ENCODE assay signal across 8 cellular contexts in the genomic region with DNA sequence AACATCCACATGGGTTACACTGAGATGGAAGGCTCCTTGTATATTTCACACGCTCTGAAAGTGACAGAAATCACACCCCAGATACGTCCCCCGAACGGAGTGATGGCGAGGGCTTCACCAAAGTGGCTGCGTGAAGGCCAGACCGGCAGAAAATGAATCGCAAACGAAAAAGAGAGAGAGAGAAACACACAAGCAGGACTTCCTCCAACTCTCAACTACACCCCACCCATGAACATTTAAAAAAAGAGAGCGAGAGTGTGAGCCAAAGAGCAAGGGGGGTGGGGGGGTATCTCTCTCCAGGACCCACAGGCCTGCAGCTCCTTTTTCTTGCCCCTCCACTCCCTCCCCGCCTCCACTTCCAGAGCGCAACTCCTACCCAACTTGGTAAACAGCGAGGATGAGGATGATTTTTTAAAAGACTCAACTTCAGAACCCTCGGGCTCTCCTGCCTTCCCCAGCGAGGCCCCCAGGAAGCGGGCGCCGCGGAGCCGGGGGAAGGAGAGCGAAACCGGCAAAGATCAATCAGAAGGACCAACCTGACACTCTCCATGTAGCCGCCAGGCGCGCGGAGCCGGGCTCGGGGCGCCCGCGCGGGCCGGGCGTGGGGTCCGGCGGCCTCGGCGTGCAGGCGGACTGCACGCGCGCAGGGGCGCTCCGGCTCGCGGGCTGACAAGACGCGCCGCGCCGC.
DNase-seq lines count a peak whose midpoint lies in the region; ATAC-seq, FAIRE-seq and TF ChIP-seq lines count a peak whose summit lies in the region.

No MANE protein-coding gene starts in this region.

- no peak overlapping the region for H2BK120ac ChIP-seq in H9 (ENCODE audit: low read depth, low read length, poor library complexity, severe bottlenecking)

- peaks cover 13% of the 10 kb centered on the region for H3K27me3 Mint-ChIP-seq in H9 (ENCODE audit: low read depth)
- no peaks in the 10 kb centered on the region for H3K27me3 Mint-ChIP-seq in naive thymus-derived CD8-positive, alpha-beta T cell

- H3K4me1 ChIP-seq in H9 (ENCODE audit: insufficient read depth, low read length), result peaks cover 6% of the 10 kb centered on the region; the same call in 1 of the 2 replicates
- H3K4me1 ChIP-seq in fibroblast of lung (ENCODE audit: control insufficient read depth, extremely low read depth, insufficient read depth, low read length), result peaks cover 12% of the 10 kb centered on the region
- H3K4me1 ChIP-seq in thymus (ENCODE audit: control insufficient read depth, insufficient read depth, low read length), result peaks cover 27% of the 10 kb centered on the region

- peaks cover 60 to 62% of the 10 kb centered on the region in 2 experiments for H3K4me1 Mint-ChIP-seq in H9
- peaks cover 33 to 71% (median 50%) of the 10 kb centered on the region in 4 donors for H3K4me1 Mint-ChIP-seq in naive thymus-derived CD8-positive, alpha-beta T cell

- H3K27ac ChIP-seq in H9 (ENCODE audit: insufficient read length, low read depth, low read length) (no peak overlapping the region), fibroblast of lung (ENCODE audit: insufficient read depth, low read length) (peak overlapping the region; percentile 99), thymus (ENCODE audit: low read depth) (peak overlapping the region; percentile 92)

- FAIRE-seq in urothelium cell line (lab: Jason Lieb, UNC), result no peak

- no peaks in the 10 kb centered on the region for H3K36me3 Mint-ChIP-seq in H9 (ENCODE audit: insufficient read depth in 1 of 3, low read depth in 3 of 3)
- H3K36me3 Mint-ChIP-seq in naive thymus-derived CD8-positive, alpha-beta T cell, result peaks cover 0 to 2% (median 0%) of the 10 kb centered on the region in 3 donors

- H3K4me3 ChIP-seq in fibroblast of lung (replicated peaks in 1 of 4; ENCODE audit: control extremely low read depth in 1 of 4, insufficient read depth in 1 of 4, low read depth in 3 of 4, low read length in 4 of 4) (peak overlapping the region; percentile 72 to 93 (median 82)), thymus (ENCODE audit: low read length) (peak overlapping the region; percentile 61)

- H3K14ac ChIP-seq in H9 (ENCODE audit: insufficient read depth, low read length), result peak overlapping the region; percentile 57; the same call in 1 of the 2 replicates

- H3K23ac ChIP-seq in H9 (ENCODE audit: insufficient read length, low read depth, low read length), result no peak overlapping the region

- no peaks in the 10 kb centered on the region for H3K79me1 ChIP-seq in H9 (ENCODE audit: insufficient read depth, low read depth, low read length, poor library complexity, severe bottlenecking)

- no peak overlapping the region for H3K27ac Mint-ChIP-seq in H9
- H3K27ac Mint-ChIP-seq in naive thymus-derived CD8-positive, alpha-beta T cell, result no peak overlapping the region

- H3K4me3 Mint-ChIP-seq in H9, result no peak overlapping the region
- H3K4me3 Mint-ChIP-seq in naive thymus-derived CD8-positive, alpha-beta T cell, result no peak overlapping the region

- no peak overlapping the region for H2AFZ ChIP-seq in H9 (ENCODE audit: low read length)
- H2AFZ ChIP-seq in fibroblast of lung (ENCODE audit: low read length), result no peak overlapping the region

- no peak overlapping the region for H3K56ac ChIP-seq in H9 (ENCODE audit: insufficient read length, low read depth, low read length)

- H4K20me1 ChIP-seq in H9 (ENCODE audit: control insufficient read depth, insufficient read depth, insufficient read length) (no peaks in the 10 kb centered on the region), fibroblast of lung (ENCODE audit: control insufficient read depth, extremely low read depth, insufficient read depth, low read length) (no peaks in the 10 kb centered on the region)

- H3K9me3 Mint-ChIP-seq in H9, result no peaks in the 10 kb centered on the region
- H3K9me3 Mint-ChIP-seq in naive thymus-derived CD8-positive, alpha-beta T cell, result no peaks in the 10 kb centered on the region

- TF ChIP-seq CTCF in H9 (conservative IDR thresholded peaks at IDR 0.05) (no peak), fibroblast of lung (conservative IDR thresholded peaks at IDR 0.05 in 1 of 2, IDR thresholded peaks at IDR 0.05 in 1 of 2; ENCODE audit: low read depth in 1 of 2, low read length in 2 of 2) (no peak)

- no peak overlapping the region for H4K5ac ChIP-seq in H9 (ENCODE audit: insufficient read length, low read depth, low read length)

- H3K9me3 ChIP-seq in H9 (ENCODE audit: control insufficient read depth, low read depth, low read length) (no peaks in the 10 kb centered on the region), fibroblast of lung (ENCODE audit: control insufficient read depth, insufficient read depth, low read depth, low read length) (no peaks in the 10 kb centered on the region), thymus (ENCODE audit: control insufficient read depth) (no peaks in the 10 kb centered on the region)

- no peak overlapping the region for H4K8ac ChIP-seq in H9 (replicated peaks; ENCODE audit: insufficient read length, low read depth, low read length)

- no peak overlapping the region for H2BK15ac ChIP-seq in H9 (ENCODE audit: low read depth, low read length)

- H3K4me2 ChIP-seq in H9 (ENCODE audit: insufficient read depth, insufficient read length, low read length), result peak overlapping the region; percentile 78
- H3K4me2 ChIP-seq in fibroblast of lung (ENCODE audit: extremely low read depth, insufficient read depth, low read length), result peak overlapping the region; percentile 89

- DNase-seq in EH (ENCODE audit: low read depth), result peak; percentile 74
- no peak for DNase-seq in H9
- peak; percentile 64 for DNase-seq in NOMO-1 treated with DMSO at 0.1 percent for 48 hours (lab: John Stamatoyannopoulos, UW; ENCODE audit: unreplicated experiment)
- DNase-seq in activated T-cell treated with anti-CD3 and anti-CD28 coated beads, Interleukin-2, amount 50 U/mL, for 48 hours, result peak; percentile 81 to 82
- DNase-seq in fibroblast of lung (ENCODE audit: low read depth in 2 of 2), result peak; percentile 74 to 87
- DNase-seq in naive thymus-derived CD8-positive, alpha-beta T cell, result peak; percentile 38 to 86 (median 76)
- no peak for DNase-seq in urothelium cell line (ENCODE audit: low spot score)

- H3K36me3 ChIP-seq in fibroblast of lung (ENCODE audit: control insufficient read depth, insufficient read depth, low read length) (no peaks in the 10 kb centered on the region), thymus (ENCODE audit: control insufficient read depth, insufficient read depth) (no peaks in the 10 kb centered on the region)

- H3T11ph ChIP-seq in H9 (ENCODE audit: low read length), result no peak overlapping the region

- peaks cover 17% of the 10 kb centered on the region for H3K23me2 ChIP-seq in H9 (ENCODE audit: insufficient read length, low read depth, low read length, poor library complexity, severe bottlenecking)

- no peak overlapping the region for H3K18ac ChIP-seq in H9 (ENCODE audit: insufficient read length, low read depth, low read length)

- H3K27me3 ChIP-seq in H9 (ENCODE audit: insufficient read depth, low read length) (no peaks in the 10 kb centered on the region), fibroblast of lung (ENCODE audit: control insufficient read depth, insufficient read depth, low read length) (no peaks in the 10 kb centered on the region), thymus (ENCODE audit: control insufficient read depth, insufficient read depth) (no peaks in the 10 kb centered on the region)

- POLR2A ChIA-PET in naive thymus-derived CD8-positive, alpha-beta T cell (lab: Charles Lee), result interaction anchor here (0.6 to 2.9 kb wide), 13 partner anchors 13 to 518 kb away, joined by 3 to 24 read pairs (median 4); a partner anchor contains a TSS

- ATAC-seq in naive thymus-derived CD8-positive, alpha-beta T cell, result peak; percentile 51 to 60

- WGBS in H9 (ENCODE audit: extremely low coverage, insufficient read length, low lambda C conversion rate), result no CpG with 5 or more reads among the region's 51 CpGs
- WGBS in thymus, result under 1% methylated on average over 51 of the region's 51 CpGs

- H2BK5ac ChIP-seq in H9 (ENCODE audit: insufficient read length, low read length), result no peak overlapping the region

- no peaks in the 10 kb centered on the region; the same call in 1 of the 2 replicates for H3K79me2 ChIP-seq in H9 (ENCODE audit: insufficient read depth, low read length)
- H3K79me2 ChIP-seq in fibroblast of lung (ENCODE audit: control insufficient read depth, insufficient read depth, low read length), result peaks cover 85% of the 10 kb centered on the region

- H2BK12ac ChIP-seq in H9 (ENCODE audit: insufficient read length, low read depth, low read length), result no peak overlapping the region

- H2BK20ac ChIP-seq in H9 (ENCODE audit: low read depth, low read length, poor library complexity, severe bottlenecking), result no peak overlapping the region

- no peak overlapping the region for H4K91ac ChIP-seq in H9 (ENCODE audit: insufficient read length, low read depth, low read length)

- H3K9ac ChIP-seq in H9 (ENCODE audit: extremely low read depth, insufficient read length, low read length), result peak overlapping the region; percentile 32
- peak overlapping the region; percentile 90 for H3K9ac ChIP-seq in fibroblast of lung (ENCODE audit: insufficient read depth, low read length)

- H3K4ac ChIP-seq in H9 (ENCODE audit: low read depth, low read length), result no peak overlapping the region

- H2AK5ac ChIP-seq in H9 (ENCODE audit: insufficient read length, low read length), result no peak overlapping the region

Comparison
In these comparisons a context has a peak if more than half of its experiments do, and no peak if none do; other contexts are left out.
1. DNase-seq: peak in EH (single experiment), NOMO-1 treated with DMSO at 0.1 percent for 48 hours (single experiment), activated T-cell treated with anti-CD3 and anti-CD28 coated beads, Interleukin-2, amount 50 U/mL, for 48 hours (2 of 2), fibroblast of lung (2 of 2) and naive thymus-derived CD8-positive, alpha-beta T cell (10 of 10); none in H9 (single experiment) and urothelium cell line (single experiment).